23 cellular contexts compared by ENCODE assay signal in genomic region chr19:6006896-6007295, GRCh38.
"Had no signal": no experiment of that assay in that cellular context is flagged by ENCODE, and none has a peak within 500 bp of the region (broad histone marks: within the 10 kb centered on the region; RNA-seq: fewer than 3 reads in every experiment).

No MANE protein-coding gene starts in this region.

- H3K27me3 ChIP-seq: colonic mucosa, dorsolateral prefrontal cortex, esophagus muscularis mucosa, foreskin keratinocyte, gastroesophageal sphincter, heart left ventricle, hepatocyte had no signal

- H3K4me1 Mint-ChIP-seq: immature natural killer cell, mesothelial cell of epicardium, naive B cell had no signal

- H3K27ac Mint-ChIP-seq: immature natural killer cell, mesothelial cell of epicardium had no signal

- H3K4me1 ChIP-seq: colonic mucosa, esophagus muscularis mucosa, foreskin keratinocyte, gastroesophageal sphincter, heart left ventricle, left ventricle myocardium inferior, lower lobe of right lung had no signal

- H3K9me3 Mint-ChIP-seq: immature natural killer cell, mesothelial cell of epicardium, naive B cell had no signal

- ATAC-seq: foreskin keratinocyte, gastroesophageal sphincter, heart left ventricle, left cardiac atrium, left lobe of liver, mucosa of descending colon had no signal

- H3K4me2 ChIP-seq: hepatocyte had no signal

- FAIRE-seq: endothelial cell of umbilical vein, frontal cortex had no signal

- H3K79me2 ChIP-seq: hepatocyte had no signal

- H3K36me3 ChIP-seq: colonic mucosa had no signal

- H3K27me3 Mint-ChIP-seq: naive B cell had no signal

- H3K27ac ChIP-seq: colonic mucosa, dorsolateral prefrontal cortex, esophagus muscularis mucosa, foreskin keratinocyte, gastroesophageal sphincter, heart left ventricle, hepatocyte, left ventricle myocardium inferior, lower lobe of right lung had no signal

- H3K4me3 Mint-ChIP-seq: immature natural killer cell, mesothelial cell of epicardium, naive B cell had no signal

- H3K9me3 ChIP-seq: colonic mucosa, esophagus muscularis mucosa, gastroesophageal sphincter, heart left ventricle, left ventricle myocardium inferior, lower lobe of right lung, mucosa of descending colon had no signal

- DNase-seq: colonic mucosa; dermis blood vessel endothelial cell; dorsolateral prefrontal cortex; effector CD4-positive, alpha-beta T cell; effector memory CD4-positive, alpha-beta T cell; foreskin keratinocyte; heart left ventricle; hypothalamus; immature natural killer cell; islet precursor cell; left cardiac atrium; left ventricle myocardium inferior; lower lobe of right lung; mesenchymal stem cell; naive B cell had no signal

- H3K4me3 ChIP-seq: colonic mucosa, dorsolateral prefrontal cortex, esophagus muscularis mucosa, gastroesophageal sphincter, heart left ventricle, hepatocyte, left ventricle myocardium inferior, lower lobe of right lung, mucosa of descending colon had no signal

- H2AFZ ChIP-seq: hepatocyte had no signal

- H3K36me3 Mint-ChIP-seq: immature natural killer cell, mesothelial cell of epicardium, naive B cell had no signal
